Comparison of ENCODE assay signal across 9 cellular contexts in the genomic region with DNA sequence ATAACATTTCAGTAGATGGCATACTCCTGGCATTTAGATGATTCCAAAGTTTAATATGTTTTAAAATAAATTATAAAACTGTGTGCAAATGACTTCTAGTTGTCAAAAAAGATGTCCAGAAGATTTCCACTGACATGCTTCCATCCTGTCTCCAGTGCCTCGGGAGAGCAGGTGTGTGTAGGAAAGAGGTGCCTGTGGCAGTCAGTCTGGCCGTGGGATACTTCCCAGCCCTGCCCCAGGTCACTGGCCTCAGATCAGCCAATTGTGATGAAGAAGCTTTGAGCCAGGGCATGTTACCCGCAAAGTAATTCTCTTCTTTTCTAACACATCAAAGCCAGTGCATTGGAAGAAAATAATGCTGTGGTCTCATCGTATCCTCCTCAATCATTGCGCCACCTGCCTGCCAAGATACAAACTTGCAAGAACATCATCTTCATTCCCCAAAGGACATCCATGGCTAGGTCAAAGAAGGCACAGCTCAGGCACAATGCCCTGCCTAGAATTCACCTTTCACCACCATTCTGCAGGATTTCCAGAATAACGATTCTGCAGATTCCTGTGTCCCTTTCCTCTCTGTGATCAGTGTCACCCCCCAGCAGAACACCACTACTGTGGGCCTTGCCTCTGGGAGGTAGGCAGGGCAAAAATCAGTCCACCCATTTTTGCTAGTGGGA. TPM values are rescaled to one million over a fixed set of nuclear protein-coding genes. Genes with fewer than 3 reads are reported as not detected.
DNase-seq lines count a peak whose midpoint lies in the region; ATAC-seq and TF ChIP-seq lines count a peak whose summit lies in the region.
"Had no signal": no experiment of that assay in that cellular context is flagged by ENCODE, and none has a peak within 500 bp of the region (broad histone marks: within the 10 kb centered on the region; RNA-seq: fewer than 3 reads in every experiment).

No MANE protein-coding gene starts in this region.

- intact Hi-C loops in OCI-LY7 (cut with micrococcal nuclease; ENCODE audit: unreplicated experiment) = loop anchor here (5.0 kb wide), 2 partner anchors 252 to 392 kb away; no protein-coding TSS in a partner anchor
- intact Hi-C loops in mucosa of descending colon (cut with DNase I, micrococcal nuclease) = loop anchor here (5.0 kb wide), 2 partner anchors 252 to 472 kb away; no protein-coding TSS in a partner anchor
- intact Hi-C loops in naive thymus-derived CD4-positive, alpha-beta T cell (cut with micrococcal nuclease) = loop anchor here in 1 of 2 donors (5.0 kb wide), 2 partner anchors 252 to 392 kb away; no protein-coding TSS in a partner anchor

- no peak overlapping the region for H3K4me3 ChIP-seq in OCI-LY7 (ENCODE audit: low read depth, low read length, poor library complexity, severe bottlenecking)
- no peak overlapping the region for H3K4me3 ChIP-seq in choroid plexus epithelial cell (ENCODE audit: low read depth, low read length)
- H3K4me3 ChIP-seq in mucosa of descending colon = no peak overlapping the region
- H3K4me3 ChIP-seq in naive thymus-derived CD4-positive, alpha-beta T cell (ENCODE audit: low read length) = no peak overlapping the region

- H3K27ac Mint-ChIP-seq in naive thymus-derived CD4-positive, alpha-beta T cell = no peak overlapping the region
- H3K27ac Mint-ChIP-seq: T-cell had no signal

- CTCF ChIA-PET in OCI-LY7 (lab: Charles Lee; ENCODE audit: unreplicated experiment) = interaction anchor here (0.6 kb wide), 1 partner anchor 395 kb away, joined by 3 read pairs; no protein-coding TSS in a partner anchor
- CTCF ChIA-PET in naive thymus-derived CD4-positive, alpha-beta T cell (lab: Charles Lee) = interaction anchor here (1.5 kb wide), 1 partner anchor 470 kb away, joined by 4 read pairs; no protein-coding TSS in a partner anchor

- DNase-seq in COLO829 (ENCODE audit: low spot score) (peak; percentile 32), OCI-LY7 (ENCODE audit: low spot score) (peak; percentile 41), choroid plexus epithelial cell (ENCODE audit: low read depth) (peak; percentile 88), mucosa of descending colon (peak in 1 of 3 donors; percentile 42)
- DNase-seq in naive thymus-derived CD4-positive, alpha-beta T cell = no peak

- H3K27me3 Mint-ChIP-seq in naive thymus-derived CD4-positive, alpha-beta T cell = peaks cover 33 to 55% (median 48%) of the 10 kb centered on the region in 5 donors

- no peak overlapping the region for H3K4me2 ChIP-seq in OCI-LY7 (ENCODE audit: low read length)

- H3K36me3 ChIP-seq in OCI-LY7 (ENCODE audit: insufficient read depth, low read length) (no peaks in the 10 kb centered on the region), mucosa of descending colon (ENCODE audit: low read depth) (no peaks in the 10 kb centered on the region)
- no peaks in the 10 kb centered on the region for H3K36me3 ChIP-seq in naive thymus-derived CD4-positive, alpha-beta T cell (ENCODE audit: control insufficient read depth in 2 of 3, insufficient read depth in 3 of 3, low read length in 3 of 3)

- TF ChIP-seq CTCF in OCI-LY7 (conservative IDR thresholded peaks at IDR 0.05; ENCODE audit: low read length) (peak; percentile 79), choroid plexus epithelial cell (conservative IDR thresholded peaks at IDR 0.05; ENCODE audit: low read depth, low read length) (peak; percentile 80), mucosa of descending colon (IDR thresholded peaks at IDR 0.05) (no peak)

- POLR2A ChIA-PET in OCI-LY7 (lab: Charles Lee) = no interaction called here
- POLR2A ChIA-PET in naive thymus-derived CD4-positive, alpha-beta T cell (lab: Charles Lee) = no interaction called here

- H3K9me2 ChIP-seq in OCI-LY7 (ENCODE audit: insufficient read depth, low read length) = no peaks in the 10 kb centered on the region

- peaks cover 0 to 5% of the 10 kb centered on the region in 2 donors for H3K27me3 ChIP-seq in naive thymus-derived CD4-positive, alpha-beta T cell (ENCODE audit: control insufficient read depth in 2 of 2, insufficient read depth in 2 of 2, low read length in 2 of 2)

- BruUV-seq in OCI-LY7 (replicated peaks; lab: Mats Ljungman, UMichigan) = no TSS peak

- no peak overlapping the region for H2AFZ ChIP-seq in OCI-LY7 (ENCODE audit: low read length)

- H3K36me3 Mint-ChIP-seq in naive thymus-derived CD4-positive, alpha-beta T cell = no peaks in the 10 kb centered on the region
- H3K36me3 Mint-ChIP-seq: T-cell had no signal

- no peak overlapping the region for H3K27ac ChIP-seq in OCI-LY7 (ENCODE audit: low read depth, low read length, poor library complexity, severe bottlenecking)
- no peak overlapping the region for H3K27ac ChIP-seq in naive thymus-derived CD4-positive, alpha-beta T cell (ENCODE audit: low read depth, low read length)

- peaks cover 0 to 1% (median 0%) of the 10 kb centered on the region in 11 donors for H3K9me3 Mint-ChIP-seq in naive thymus-derived CD4-positive, alpha-beta T cell
- H3K9me3 Mint-ChIP-seq: T-cell had no signal

- H3K4me1 ChIP-seq in OCI-LY7 (ENCODE audit: insufficient read depth, low read length, poor library complexity, severe bottlenecking) = no peaks in the 10 kb centered on the region
- peaks cover 3% of the 10 kb centered on the region for H3K4me1 ChIP-seq in mucosa of descending colon (ENCODE audit: low read depth)
- peaks cover 0 to 4% of the 10 kb centered on the region in 2 donors for H3K4me1 ChIP-seq in naive thymus-derived CD4-positive, alpha-beta T cell (ENCODE audit: control insufficient read depth in 2 of 2, insufficient read depth in 2 of 2, low read length in 2 of 2)

- H4K20me1 ChIP-seq in OCI-LY7 (ENCODE audit: insufficient read depth, low read length) = no peaks in the 10 kb centered on the region

- H3K4me1 Mint-ChIP-seq in naive thymus-derived CD4-positive, alpha-beta T cell = peaks cover 0 to 11% (median 6%) of the 10 kb centered on the region in 7 donors

- H3K9me3 ChIP-seq in OCI-LY7 (ENCODE audit: low read length) (no peaks in the 10 kb centered on the region), mucosa of descending colon (no peaks in the 10 kb centered on the region)
- H3K9me3 ChIP-seq in naive thymus-derived CD4-positive, alpha-beta T cell (ENCODE audit: control insufficient read depth in 2 of 3, low read length in 3 of 3) = no peaks in the 10 kb centered on the region

- ATAC-seq in GM18907 (IDR thresholded peaks at IDR 0.05; ENCODE audit: unreplicated experiment) = peak; percentile 57
- ATAC-seq in mucosa of descending colon = peak; percentile 64
- ATAC-seq in GM19328 (IDR thresholded peaks at IDR 0.05; ENCODE audit: unreplicated experiment) = no peak
- no peak for ATAC-seq in naive thymus-derived CD4-positive, alpha-beta T cell
- no peak for ATAC-seq in GM21381 (IDR thresholded peaks at IDR 0.05; ENCODE audit: unreplicated experiment)
- ATAC-seq: T-cell had no signal

- H3K4me3 Mint-ChIP-seq in naive thymus-derived CD4-positive, alpha-beta T cell = no peak overlapping the region
- H3K4me3 Mint-ChIP-seq: T-cell had no signal

- H3K79me2 ChIP-seq in OCI-LY7 (ENCODE audit: insufficient read depth, low read depth, low read length) = no peaks in the 10 kb centered on the region

RNA-seq across cellular contexts. Expression of a gene that starts 6.3 kb away (rescaled TPM):
- not detected in 2 replicates for total RNA-seq in OCI-LY7 (2014; rRNA removed; shearing (Covaris generic))
- total RNA-seq in OCI-LY7 (2022) (not detected in 2 replicates), mucosa of descending colon (100 to 1,000 TPM in 1 of 3 donors, 10 to 100 TPM in 2; 45.4 to 312 (median 62.4) TPM)
- total RNA-seq in naive thymus-derived CD4-positive, alpha-beta T cell = under 1 TPM in 1 of 5 experiments, not detected in 4; 0.42 TPM
- not detected for polyA plus RNA-seq in naive thymus-derived CD4-positive, alpha-beta T cell

Comparison
In these comparisons a context has a peak if more than half of its experiments do, and no peak if none do; other contexts are left out.
1. DNase-seq: peak in COLO829 (single experiment), OCI-LY7 (single experiment) and choroid plexus epithelial cell (single experiment); none in naive thymus-derived CD4-positive, alpha-beta T cell (0 of 9).
2. ATAC-seq: peak in GM18907 (single experiment) and mucosa of descending colon (single experiment); none in GM19328 (single experiment), naive thymus-derived CD4-positive, alpha-beta T cell (single experiment) and GM21381 (single experiment).
3. RNA of a gene that starts 6.3 kb away (total RNA-seq): 45.4 to 312 TPM in mucosa of descending colon; 0.42 TPM in naive thymus-derived CD4-positive, alpha-beta T cell and not detected in OCI-LY7; every median in the first group is over 10 times any median in the second.